ENCODE assay signal across 18 cellular contexts in the genomic region with DNA sequence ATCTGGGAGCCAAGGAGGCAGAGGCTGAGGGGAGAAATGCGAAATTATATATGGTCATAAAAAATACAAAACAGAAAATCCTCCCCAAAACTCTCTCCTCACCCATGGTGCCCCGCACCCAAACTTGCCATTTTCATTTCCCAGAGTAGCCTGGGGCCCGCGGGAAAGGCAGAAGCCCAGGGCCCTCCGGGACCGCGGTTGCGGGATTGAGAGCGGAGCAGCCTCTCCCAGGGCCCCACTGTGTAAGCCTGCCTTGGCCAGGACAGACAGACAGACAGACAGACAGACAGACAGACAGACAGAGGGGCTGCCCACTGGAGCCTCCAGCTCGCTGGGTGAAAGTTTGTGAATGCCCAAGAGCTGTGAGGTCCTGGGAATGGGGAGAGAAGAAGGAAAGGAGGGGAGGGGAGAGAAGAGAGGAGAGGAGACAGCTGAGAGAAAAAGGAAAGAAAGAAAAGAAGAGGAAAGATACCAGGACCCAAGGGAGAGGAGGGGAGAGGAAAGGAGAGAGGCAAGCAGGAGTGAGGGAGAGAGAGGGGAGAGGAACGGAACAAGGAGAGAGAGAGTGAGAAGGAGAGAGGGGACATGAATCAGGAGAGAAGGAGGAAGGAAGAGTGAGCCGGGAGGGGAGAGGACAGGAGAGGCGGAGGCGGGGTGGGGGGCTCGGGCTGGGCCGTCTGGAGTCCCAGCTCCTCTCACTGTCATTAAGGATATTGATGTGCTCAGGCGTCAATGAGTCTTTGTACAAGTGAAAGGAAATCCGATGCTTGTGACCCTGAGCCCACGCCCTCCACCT.
DNase-seq lines count a peak whose midpoint lies in the region; ATAC-seq, FAIRE-seq and TF ChIP-seq lines count a peak whose summit lies in the region.
"Had no signal": no experiment of that assay in that cellular context is flagged by ENCODE, and none has a peak within 500 bp of the region (broad histone marks: within the 10 kb centered on the region; RNA-seq: fewer than 3 reads in every experiment).

No MANE protein-coding gene starts in this region.

- H3K4me3 ChIP-seq in HEK293 (ENCODE audit: low read depth, low read length) (no peak overlapping the region), K562 (no peak overlapping the region)

- CTCF ChIA-PET in HEK293 (lab: Yijun Ruan, JAX) (interaction anchor here (0.6 to 2.0 kb wide), 7 partner anchors 76 to 369 kb away, joined by 3 to 8 read pairs (median 4); no protein-coding TSS in a partner anchor), K562 (lab: Yijun Ruan, JAX; ENCODE audit: low intra/inter-chr PET ratio) (interaction anchor here (0.7 to 2.1 kb wide), 3 partner anchors 69 to 358 kb away, joined by 3 to 15 read pairs (median 3); a partner anchor contains a TSS)

- no peak overlapping the region for H2AFZ ChIP-seq in K562 (ENCODE audit: low read depth, low read length)

- H3K79me2 ChIP-seq in K562 (ENCODE audit: control insufficient read depth, insufficient read depth, low read length), result no peaks in the 10 kb centered on the region

- no TSS peak for BruUV-seq in K562 (replicated peaks; lab: Mats Ljungman, UMichigan)

- H3K4me3 Mint-ChIP-seq in T-helper 1 cell treated with Interleukin-12 subunit alpha and Interleukin-12 subunit beta and Interleukin-4 antibody, amounts not matched to agents 30 μg/mL and 1 μg/mL, for 36 hours, result peak overlapping the region; percentile 46
- H3K4me3 Mint-ChIP-seq in neural crest cell, result peak overlapping the region; percentile 43

- POLR2A ChIA-PET in HEK293 (lab: Yijun Ruan, JAX), result no interaction called here
- POLR2A ChIA-PET in K562 (lab: Yijun Ruan, JAX), result interaction anchor here (0.5 kb wide), 1 partner anchor 238 kb away, joined by 3 read pairs; no protein-coding TSS in a partner anchor

- no peak overlapping the region for H3K9ac ChIP-seq in K562 (ENCODE audit: insufficient read depth in 1 of 2, low read depth in 2 of 2, low read length in 2 of 2)

- WGBS in K562 (ENCODE audit: insufficient coverage, low coverage, missing lambda C conversion rate), result 17% methylated on average over 11 of the region's 19 CpGs

- intact Hi-C loops in K562 (cut with micrococcal nuclease), result loop anchor here (1.0 to 10.0 kb wide), 4 partner anchors 38 to 437 kb away; no protein-coding TSS in a partner anchor

- peaks cover 80% of the 10 kb centered on the region for H3K27me3 Mint-ChIP-seq in T-helper 1 cell treated with Interleukin-12 subunit alpha and Interleukin-12 subunit beta and Interleukin-4 antibody, amounts not matched to agents 30 μg/mL and 1 μg/mL, for 36 hours (ENCODE audit: low read depth)
- peaks cover 87% of the 10 kb centered on the region for H3K27me3 Mint-ChIP-seq in neural crest cell (ENCODE audit: low read depth)

- peaks cover 19% of the 10 kb centered on the region; the same call in 1 of the 2 replicates for H4K20me1 ChIP-seq in K562 (replicated peaks; ENCODE audit: control insufficient read depth, insufficient read depth, low read length)

- no peak for TF ChIP-seq RAD21 in K562 (CRISPR knock-in tag; conservative IDR thresholded peaks at IDR 0.05 in 1 of 2, IDR thresholded peaks at IDR 0.05 in 1 of 2)

- H3K9me3 Mint-ChIP-seq in T-helper 1 cell treated with Interleukin-12 subunit alpha and Interleukin-12 subunit beta and Interleukin-4 antibody, amounts not matched to agents 30 μg/mL and 1 μg/mL, for 36 hours, result no peaks in the 10 kb centered on the region
- H3K9me3 Mint-ChIP-seq in neural crest cell, result no peaks in the 10 kb centered on the region
- H3K9me3 Mint-ChIP-seq: activated CD4-positive, alpha-beta memory T cell treated with anti-CD3 and anti-CD28 coated beads, Interleukin-2, amount 10 ng/mL, durations not matched to agents 7 days and 5 days; activated T-cell treated with anti-CD3 and anti-CD28 coated beads, Interleukin-2, amount 50 U/mL, for 4 hours had no signal

- no peak overlapping the region for H3K4me2 ChIP-seq in K562 (ENCODE audit: insufficient read depth, low read length)

- no peak for TF ChIP-seq POLR2A in K562 (conservative IDR thresholded peaks at IDR 0.05)

- no peak for FAIRE-seq in K562 (lab: Jason Lieb, UNC)
- FAIRE-seq: A549, RCC 7860 had no signal

- H3K4me1 Mint-ChIP-seq in T-helper 1 cell treated with Interleukin-12 subunit alpha and Interleukin-12 subunit beta and Interleukin-4 antibody, amounts not matched to agents 30 μg/mL and 1 μg/mL, for 36 hours (ENCODE audit: low read depth), result peaks cover 13% of the 10 kb centered on the region
- peaks cover 40% of the 10 kb centered on the region for H3K4me1 Mint-ChIP-seq in neural crest cell

- in situ Hi-C loops in K562 (cut with MboI), result loop anchor here (10.0 kb wide), 1 partner anchor 271 kb away; no protein-coding TSS in a partner anchor

- no peak overlapping the region for H3K27ac Mint-ChIP-seq in T-helper 1 cell treated with Interleukin-12 subunit alpha and Interleukin-12 subunit beta and Interleukin-4 antibody, amounts not matched to agents 30 μg/mL and 1 μg/mL, for 36 hours
- no peak overlapping the region for H3K27ac Mint-ChIP-seq in neural crest cell (ENCODE audit: unreplicated experiment)
- H3K27ac Mint-ChIP-seq: activated CD4-positive, alpha-beta memory T cell treated with anti-CD3 and anti-CD28 coated beads, Interleukin-2, amount 10 ng/mL, durations not matched to agents 7 days and 5 days had no signal

- TF ChIP-seq CTCF in HEK293 (tag by site-specific recombination; IDR thresholded peaks at IDR 0.05) (no peak), K562 (IDR thresholded peaks at IDR 0.05 in 2 of 3, conservative IDR thresholded peaks at IDR 0.05 in 1 of 3; ENCODE audit: insufficient read depth in 2 of 3, low read depth in 1 of 3, low read length in 3 of 3) (no peak), neural crest cell (conservative IDR thresholded peaks at IDR 0.05) (no peak)

- ATAC-seq in K562 (no peak), HG03460 (IDR thresholded peaks at IDR 0.05; ENCODE audit: unreplicated experiment) (no peak)

- DNase-seq in T-helper 1 cell, result no peak
- DNase-seq in K562 (ENCODE audit: extremely low read depth in 1 of 4, low spot score in 3 of 4), result no peak
- no peak for DNase-seq in neural crest cell (ENCODE audit: low read depth, low spot score)
- no peak for DNase-seq in MV-4-11 (lab: John Stamatoyannopoulos, UW)
- no peak for DNase-seq in NCI-H146 (lab: John Stamatoyannopoulos, UW)
- DNase-seq: activated CD4-positive, alpha-beta memory T cell treated with anti-CD3 and anti-CD28 coated beads, Interleukin-2, amount 10 ng/mL, durations not matched to agents 7 days and 5 days; activated T-cell treated with anti-CD3 and anti-CD28 coated beads, Interleukin-2, amount 50 U/mL, for 4 hours; heart right ventricle; islet precursor cell; mammary epithelial cell; MM.1S; NCI-H2029 treated with DMSO at 0.1 percent for 48 hours had no signal

- no peaks in the 10 kb centered on the region for H3K4me1 ChIP-seq in HEK293 (ENCODE audit: control insufficient read depth, insufficient read depth, low read length)
- peaks cover 0 to 13% of the 10 kb centered on the region in 2 experiments; a peak in 3 of 5 replicates for H3K4me1 ChIP-seq in K562 (replicated peaks in 1 of 2; ENCODE audit: control insufficient read depth in 2 of 2, insufficient read depth in 2 of 2, low read length in 2 of 2)

- TF ChIP-seq EP300 in K562 (IDR thresholded peaks at IDR 0.05; ENCODE audit: low read length), result no peak

- H3K27ac ChIP-seq in HEK293 (ENCODE audit: extremely low read depth, low read depth, low read length), result no peak overlapping the region
- no peak overlapping the region for H3K27ac ChIP-seq in K562 (ENCODE audit: extremely low read depth, low read depth, low read length)
- H3K27ac ChIP-seq: A549, heart right ventricle, vagina had no signal

- H3K36me3 Mint-ChIP-seq in T-helper 1 cell treated with Interleukin-12 subunit alpha and Interleukin-12 subunit beta and Interleukin-4 antibody, amounts not matched to agents 30 μg/mL and 1 μg/mL, for 36 hours (ENCODE audit: low read depth), result no peaks in the 10 kb centered on the region
- no peaks in the 10 kb centered on the region for H3K36me3 Mint-ChIP-seq in neural crest cell (ENCODE audit: low read depth)

- H3K36me3 ChIP-seq in HEK293 (ENCODE audit: control insufficient read depth in 2 of 2, insufficient read depth in 1 of 2, low read length in 2 of 2) (no peaks in the 10 kb centered on the region), K562 (ENCODE audit: control insufficient read depth, insufficient read depth, low read length) (no peaks in the 10 kb centered on the region)
- H3K36me3 ChIP-seq: heart right ventricle, vagina had no signal

- H3K9me3 ChIP-seq in HEK293 (ENCODE audit: control insufficient read depth, insufficient read depth, low read depth, low read length), result no peaks in the 10 kb centered on the region
- no peaks in the 10 kb centered on the region for H3K9me3 ChIP-seq in K562 (replicated peaks; ENCODE audit: control insufficient read depth, insufficient read depth, low read depth, low read length)
- H3K9me3 ChIP-seq: A549, heart right ventricle, vagina had no signal

- no peaks in the 10 kb centered on the region for H3K9me1 ChIP-seq in K562 (ENCODE audit: control insufficient read depth, insufficient read depth, low read length)

- H3K27me3 ChIP-seq in K562 (ENCODE audit: control insufficient read depth in 2 of 2, insufficient read depth in 2 of 2, low read length in 2 of 2), result peaks cover 46 to 72% of the 10 kb centered on the region in 2 experiments
- H3K27me3 ChIP-seq: vagina had no signal

TF ChIP-seq in HEK293, 187 proteins besides CTCF, POLR2A, EP300 and RAD21 (continues in another document):
- TF ChIP-seq PRDM1 (tag by site-specific recombination; IDR thresholded peaks at IDR 0.05) (peak; percentile 99), ZNF366 (tag by site-specific recombination; conservative IDR thresholded peaks at IDR 0.05) (peak; percentile 90), ZIC2 (tag by site-specific recombination; IDR thresholded peaks at IDR 0.05) (no peak)

TF ChIP-seq in K562, 482 proteins besides CTCF, POLR2A, EP300 and RAD21:
- TF ChIP-seq ZNF232 (CRISPR knock-in tag; IDR thresholded peaks at IDR 0.05), result no peak
- TF ChIP-seq, protein P1, sequence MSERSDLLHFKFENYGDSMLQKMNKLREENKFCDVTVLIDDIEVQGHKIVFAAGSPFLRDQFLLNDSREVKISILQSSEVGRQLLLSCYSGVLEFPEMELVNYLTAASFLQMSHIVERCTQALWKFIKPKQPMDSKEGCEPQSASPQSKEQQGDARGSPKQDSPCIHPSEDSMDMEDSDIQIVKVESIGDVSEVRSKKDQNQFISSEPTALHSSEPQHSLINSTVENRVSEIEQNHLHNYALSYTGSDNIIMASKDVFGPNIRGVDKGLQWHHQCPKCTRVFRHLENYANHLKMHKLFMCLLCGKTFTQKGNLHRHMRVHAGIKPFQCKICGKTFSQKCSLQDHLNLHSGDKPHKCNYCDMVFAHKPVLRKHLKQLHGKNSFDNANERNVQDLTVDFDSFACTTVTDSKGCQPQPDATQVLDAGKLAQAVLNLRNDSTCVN (CRISPR knock-in tag; IDR thresholded peaks at IDR 0.05), result 0 out of 2 replicates have a peak, but pooled peaks have one; percentile 43
- no peak for TF ChIP-seq SREBF1 (IDR thresholded peaks at IDR 0.05; ENCODE audit: borderline replicate concordance, low read depth, low read length)
- 0 out of 2 replicates have a peak, but pooled peaks have one; percentile 24 for TF ChIP-seq OTX1 (CRISPR knock-in tag; IDR thresholded peaks at IDR 0.05)
- TF ChIP-seq LARP7 (IDR thresholded peaks at IDR 0.05), result peak; percentile 62; the same call in 1 of the 2 replicates
